In genomic region chr21:26099610-26100219, GRCh38 we compare ENCODE assay signal across 1 cellular context.
TF ChIP-seq lines count a peak whose summit lies in the region.

No MANE protein-coding gene starts in this region.

TF ChIP-seq in HEK293, 187 proteins besides CTCF, POLR2A, EP300 and RAD21 (continued from another document):
- TF ChIP-seq PRDM6 (tag by site-specific recombination; IDR thresholded peaks at IDR 0.05) (peak; percentile 77), AEBP2 (tag by site-specific recombination; IDR thresholded peaks at IDR 0.05; ENCODE audit: borderline replicate concordance) (no peak), YY2 (tag by site-specific recombination; IDR thresholded peaks at IDR 0.05) (no peak), ZNF514 (tag by site-specific recombination; IDR thresholded peaks at IDR 0.05) (no peak), ZNF626 (tag by site-specific recombination; IDR thresholded peaks at IDR 0.05) (no peak), ZBTB44 (tag by site-specific recombination; IDR thresholded peaks at IDR 0.05) (peak; percentile 96), ZNF585B (tag by site-specific recombination; IDR thresholded peaks at IDR 0.05) (no peak), ZNF677 (tag by site-specific recombination; IDR thresholded peaks at IDR 0.05) (no peak), INSM2 (tag by site-specific recombination; IDR thresholded peaks at IDR 0.05) (no peak), ZNF660 (tag by site-specific recombination; IDR thresholded peaks at IDR 0.05) (peak; percentile 91), ZFP69B (tag by site-specific recombination; IDR thresholded peaks at IDR 0.05) (peak; percentile 16; the same call in 1 of the 2 replicates), ZNF239 (tag by site-specific recombination; IDR thresholded peaks at IDR 0.05) (no peak), ZNF148 (tag by site-specific recombination; IDR thresholded peaks at IDR 0.05; ENCODE audit: borderline replicate concordance) (no peak), ZNF140 (tag by site-specific recombination; IDR thresholded peaks at IDR 0.05) (no peak), PATZ1 (tag by site-specific recombination; IDR thresholded peaks at IDR 0.05) (0 out of 2 replicates have a peak, but pooled peaks have one; percentile 15), ZNF23 (tag by site-specific recombination; IDR thresholded peaks at IDR 0.05; ENCODE audit: borderline replicate concordance) (no peak), PRDM1 (tag by site-specific recombination; IDR thresholded peaks at IDR 0.05) (no peak), ZBTB6 (tag by site-specific recombination; IDR thresholded peaks at IDR 0.05) (no peak), ZBTB8A (tag by site-specific recombination; IDR thresholded peaks at IDR 0.05) (peak; percentile 22; the same call in 1 of the 2 replicates), OSR2 (tag by site-specific recombination; IDR thresholded peaks at IDR 0.05) (peak; percentile 34; the same call in 1 of the 2 replicates), KLF16 (tag by site-specific recombination; IDR thresholded peaks at IDR 0.05) (no peak), ZNF76 (tag by site-specific recombination; IDR thresholded peaks at IDR 0.05; ENCODE audit: borderline replicate concordance, low read depth) (no peak), BCL6B (tag by site-specific recombination; IDR thresholded peaks at IDR 0.05) (no peak), FEZF1 (tag by site-specific recombination; IDR thresholded peaks at IDR 0.05) (0 out of 2 replicates have a peak, but pooled peaks have one; percentile 38), ZBTB7A (tag by site-specific recombination; IDR thresholded peaks at IDR 0.05; ENCODE audit: low read depth) (no peak), ZNF596 (tag by site-specific recombination; IDR thresholded peaks at IDR 0.05) (no peak), GLIS2 (tag by site-specific recombination; IDR thresholded peaks at IDR 0.05) (no peak), SP7 (tag by site-specific recombination; IDR thresholded peaks at IDR 0.05) (0 out of 2 replicates have a peak, but pooled peaks have one; percentile 36)
